ENCODE assay signal across 1 cellular context in the genomic region with DNA sequence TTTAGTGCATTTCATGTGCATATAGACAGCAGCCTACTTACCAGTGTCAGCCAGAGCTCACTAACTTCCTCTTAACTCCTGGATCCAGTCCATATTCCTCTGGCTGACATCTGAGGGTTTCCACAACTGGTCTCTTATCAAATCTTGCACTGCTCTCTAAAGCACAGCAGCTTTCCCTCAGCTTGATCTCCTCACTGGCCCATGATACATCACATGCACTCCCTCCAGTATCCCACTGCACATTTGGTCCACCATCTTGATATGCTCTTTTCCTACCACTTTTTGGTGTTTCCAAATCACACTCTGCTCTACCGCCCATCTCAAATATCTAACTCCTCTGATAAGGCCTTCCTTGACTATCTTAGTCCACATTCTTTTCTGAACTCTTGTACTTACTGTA.
A peak's percentile ranks its signal among the peaks of the same experiment; 100 is the strongest.
TF ChIP-seq lines count a peak whose summit lies in the region.

No MANE protein-coding gene starts in this region.

TF ChIP-seq in K562, 482 proteins besides CTCF, POLR2A, EP300 and RAD21 (continued from another document and continues in another):
- TF ChIP-seq, protein P1, sequence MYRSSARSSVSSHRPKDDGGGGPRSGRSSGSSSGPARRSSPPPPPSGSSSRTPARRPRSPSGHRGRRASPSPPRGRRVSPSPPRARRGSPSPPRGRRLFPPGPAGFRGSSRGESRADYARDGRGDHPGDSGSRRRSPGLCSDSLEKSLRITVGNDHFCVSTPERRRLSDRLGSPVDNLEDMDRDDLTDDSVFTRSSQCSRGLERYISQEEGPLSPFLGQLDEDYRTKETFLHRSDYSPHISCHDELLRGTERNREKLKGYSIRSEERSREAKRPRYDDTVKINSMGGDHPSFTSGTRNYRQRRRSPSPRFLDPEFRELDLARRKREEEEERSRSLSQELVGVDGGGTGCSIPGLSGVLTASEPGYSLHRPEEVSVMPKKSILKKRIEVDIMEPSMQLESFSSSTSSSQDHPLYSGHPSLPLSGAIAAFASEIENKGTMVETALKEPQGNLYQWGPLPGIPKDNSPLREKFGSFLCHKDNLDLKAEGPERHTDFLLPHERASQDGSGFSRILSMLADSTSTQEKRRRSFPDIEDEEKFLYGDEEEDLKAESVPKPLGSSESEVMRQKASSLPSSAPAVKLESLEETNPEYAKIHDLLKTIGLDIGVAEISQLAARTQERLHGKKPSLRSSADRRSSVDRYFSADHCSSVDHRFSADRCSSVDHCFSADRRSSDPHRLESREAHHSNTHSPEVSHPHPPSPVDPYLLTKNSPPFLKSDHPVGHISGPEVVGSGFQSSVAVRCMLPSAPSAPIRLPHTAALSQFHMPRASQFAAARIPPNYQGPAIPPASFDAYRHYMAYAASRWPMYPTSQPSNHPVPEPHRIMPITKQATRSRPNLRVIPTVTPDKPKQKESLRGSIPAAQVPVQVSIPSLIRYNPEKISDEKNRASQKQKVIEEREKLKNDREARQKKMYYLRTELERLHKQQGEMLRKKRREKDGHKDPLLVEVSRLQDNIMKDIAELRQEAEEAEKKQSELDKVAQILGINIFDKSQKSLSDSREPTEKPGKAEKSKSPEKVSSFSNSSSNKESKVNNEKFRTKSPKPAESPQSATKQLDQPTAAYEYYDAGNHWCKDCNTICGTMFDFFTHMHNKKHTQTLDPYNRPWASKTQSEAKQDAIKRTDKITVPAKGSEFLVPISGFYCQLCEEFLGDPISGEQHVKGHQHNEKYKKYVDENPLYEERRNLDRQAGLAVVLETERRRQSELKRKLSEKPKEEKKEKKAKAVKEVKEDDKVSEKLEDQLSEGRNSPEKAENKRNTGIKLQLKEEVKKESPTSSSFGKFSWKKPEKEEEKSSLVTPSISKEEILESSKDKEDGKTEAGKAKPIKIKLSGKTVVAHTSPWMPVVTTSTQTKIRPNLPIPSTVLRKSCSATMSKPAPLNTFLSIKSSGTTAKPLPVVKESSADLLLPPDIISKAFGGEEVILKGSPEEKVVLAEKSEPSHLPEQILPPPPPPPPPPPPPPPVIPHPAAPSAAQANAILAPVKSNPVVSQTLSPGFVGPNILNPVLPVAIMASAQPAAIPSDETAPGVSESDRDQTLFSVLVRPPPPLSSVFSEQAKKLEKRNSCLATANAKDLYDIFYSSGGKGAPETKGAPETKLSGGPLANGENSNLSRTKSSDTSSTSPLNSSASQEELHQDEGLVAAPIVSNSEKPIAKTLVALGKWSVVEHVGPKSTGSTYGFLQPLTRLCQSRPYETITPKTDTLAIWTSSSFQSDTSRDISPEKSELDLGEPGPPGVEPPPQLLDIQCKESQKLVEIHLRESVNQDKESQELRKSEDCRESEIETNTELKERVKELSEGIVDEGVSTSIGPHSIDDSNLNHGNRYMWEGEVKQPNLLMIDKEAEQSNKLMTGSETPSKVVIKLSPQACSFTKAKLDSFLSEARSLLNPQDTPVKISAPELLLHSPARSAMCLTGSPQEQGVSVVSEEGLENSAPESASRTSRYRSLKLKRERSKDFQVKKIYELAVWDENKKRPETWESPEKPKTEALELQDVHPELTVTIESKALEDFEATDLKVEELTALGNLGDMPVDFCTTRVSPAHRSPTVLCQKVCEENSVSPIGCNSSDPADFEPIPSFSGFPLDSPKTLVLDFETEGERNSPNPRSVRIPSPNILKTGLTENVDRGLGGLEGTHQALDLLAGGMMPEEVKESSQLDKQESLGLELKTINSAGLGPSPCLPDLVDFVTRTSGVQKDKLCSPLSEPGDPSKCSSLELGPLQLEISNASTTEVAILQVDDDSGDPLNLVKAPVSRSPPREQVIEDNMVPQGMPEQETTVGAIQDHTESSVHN (IDR thresholded peaks at IDR 0.05; ENCODE audit: borderline replicate concordance in 1 of 2, low read depth in 1 of 2), result no peak; a peak in 1 of 4 replicates
- TF ChIP-seq, protein P2, sequence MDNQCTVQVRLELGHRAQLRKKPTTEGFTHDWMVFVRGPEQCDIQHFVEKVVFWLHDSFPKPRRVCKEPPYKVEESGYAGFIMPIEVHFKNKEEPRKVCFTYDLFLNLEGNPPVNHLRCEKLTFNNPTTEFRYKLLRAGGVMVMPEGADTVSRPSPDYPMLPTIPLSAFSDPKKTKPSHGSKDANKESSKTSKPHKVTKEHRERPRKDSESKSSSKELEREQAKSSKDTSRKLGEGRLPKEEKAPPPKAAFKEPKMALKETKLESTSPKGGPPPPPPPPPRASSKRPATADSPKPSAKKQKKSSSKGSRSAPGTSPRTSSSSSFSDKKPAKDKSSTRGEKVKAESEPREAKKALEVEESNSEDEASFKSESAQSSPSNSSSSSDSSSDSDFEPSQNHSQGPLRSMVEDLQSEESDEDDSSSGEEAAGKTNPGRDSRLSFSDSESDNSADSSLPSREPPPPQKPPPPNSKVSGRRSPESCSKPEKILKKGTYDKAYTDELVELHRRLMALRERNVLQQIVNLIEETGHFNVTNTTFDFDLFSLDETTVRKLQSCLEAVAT (IDR thresholded peaks at IDR 0.05), result peak in 1 of 2 experiments; percentile 77; a peak in 2 of 4 replicates
- TF ChIP-seq ZNF76 (CRISPR knock-in tag; IDR thresholded peaks at IDR 0.05; ENCODE audit: borderline replicate concordance) (no peak), STAG1 (CRISPR knock-in tag; IDR thresholded peaks at IDR 0.05; ENCODE audit: borderline replicate concordance) (no peak), ZNF232 (CRISPR knock-in tag; IDR thresholded peaks at IDR 0.05) (no peak), SIN3A (IDR thresholded peaks at IDR 0.05; ENCODE audit: borderline replicate concordance in 2 of 2, control insufficient read depth in 1 of 2, low read depth in 2 of 2, low read length in 2 of 2) (no peak), NRF1 (conservative IDR thresholded peaks at IDR 0.05 in 1 of 2, IDR thresholded peaks at IDR 0.05 in 1 of 2) (peak; percentile 12 to 14; a peak in 1 of 4 replicates), BRD4 (IDR thresholded peaks at IDR 0.05) (no peak), SLC30A9 (CRISPR knock-in tag; IDR thresholded peaks at IDR 0.05) (no peak), PRMT5 (CRISPR knock-in tag; IDR thresholded peaks at IDR 0.05) (no peak), ZNF785 (CRISPR knock-in tag; IDR thresholded peaks at IDR 0.05) (no peak), MECOM (CRISPR knock-in tag; IDR thresholded peaks at IDR 0.05) (no peak), PTTG1 (tag; IDR thresholded peaks at IDR 0.05; ENCODE audit: low read depth) (no peak), MAFK (IDR thresholded peaks at IDR 0.05; ENCODE audit: low read length) (no peak), YY1 (IDR thresholded peaks at IDR 0.05; ENCODE audit: borderline replicate concordance in 1 of 3, control insufficient read depth in 1 of 3, extremely low read depth in 1 of 3, insufficient read depth in 3 of 3, insufficient read length in 1 of 3, insufficient replicate concordance in 2 of 3, low read depth in 1 of 3, low read length in 2 of 3) (peak in 1 of 3 experiments; percentile 68), FOXJ2 (tag; IDR thresholded peaks at IDR 0.05) (peak; percentile 67; the same call in 1 of the 2 replicates), CCAR2 (IDR thresholded peaks at IDR 0.05; ENCODE audit: low read depth, low read length) (no peak), CBFA2T2 (conservative IDR thresholded peaks at IDR 0.05) (peak; percentile 76), RFX1 (IDR thresholded peaks at IDR 0.05) (no peak), KDM2B (CRISPR knock-in tag; IDR thresholded peaks at IDR 0.05) (no peak), ZBED1 (IDR thresholded peaks at IDR 0.05) (no peak), CBFB (CRISPR knock-in tag; IDR thresholded peaks at IDR 0.05) (no peak), EHMT2 (IDR thresholded peaks at IDR 0.05) (peak; percentile 96), SREBF2 (CRISPR knock-in tag; IDR thresholded peaks at IDR 0.05) (no peak), L3MBTL2 (IDR thresholded peaks at IDR 0.05) (peak; percentile 64; the same call in 1 of the 2 replicates), MCM7 (IDR thresholded peaks at IDR 0.05) (no peak), EGR1 (conservative IDR thresholded peaks at IDR 0.05) (no peak), FOXA1 (IDR thresholded peaks at IDR 0.05; ENCODE audit: borderline replicate concordance) (no peak), FOXM1 (IDR thresholded peaks at IDR 0.05; ENCODE audit: low read depth) (no peak; the same call in 1 of the 2 replicates), FOXM1 (CRISPR knock-in tag; IDR thresholded peaks at IDR 0.05; ENCODE audit: low read depth) (no peak), ZNF707 (CRISPR knock-in tag; conservative IDR thresholded peaks at IDR 0.05) (no peak), ZNF239 (CRISPR knock-in tag; IDR thresholded peaks at IDR 0.05) (peak; percentile 79), ZBTB17 (CRISPR knock-in tag; IDR thresholded peaks at IDR 0.05) (peak; percentile 51; the same call in 1 of the 2 replicates)
- TF ChIP-seq, protein P3, sequence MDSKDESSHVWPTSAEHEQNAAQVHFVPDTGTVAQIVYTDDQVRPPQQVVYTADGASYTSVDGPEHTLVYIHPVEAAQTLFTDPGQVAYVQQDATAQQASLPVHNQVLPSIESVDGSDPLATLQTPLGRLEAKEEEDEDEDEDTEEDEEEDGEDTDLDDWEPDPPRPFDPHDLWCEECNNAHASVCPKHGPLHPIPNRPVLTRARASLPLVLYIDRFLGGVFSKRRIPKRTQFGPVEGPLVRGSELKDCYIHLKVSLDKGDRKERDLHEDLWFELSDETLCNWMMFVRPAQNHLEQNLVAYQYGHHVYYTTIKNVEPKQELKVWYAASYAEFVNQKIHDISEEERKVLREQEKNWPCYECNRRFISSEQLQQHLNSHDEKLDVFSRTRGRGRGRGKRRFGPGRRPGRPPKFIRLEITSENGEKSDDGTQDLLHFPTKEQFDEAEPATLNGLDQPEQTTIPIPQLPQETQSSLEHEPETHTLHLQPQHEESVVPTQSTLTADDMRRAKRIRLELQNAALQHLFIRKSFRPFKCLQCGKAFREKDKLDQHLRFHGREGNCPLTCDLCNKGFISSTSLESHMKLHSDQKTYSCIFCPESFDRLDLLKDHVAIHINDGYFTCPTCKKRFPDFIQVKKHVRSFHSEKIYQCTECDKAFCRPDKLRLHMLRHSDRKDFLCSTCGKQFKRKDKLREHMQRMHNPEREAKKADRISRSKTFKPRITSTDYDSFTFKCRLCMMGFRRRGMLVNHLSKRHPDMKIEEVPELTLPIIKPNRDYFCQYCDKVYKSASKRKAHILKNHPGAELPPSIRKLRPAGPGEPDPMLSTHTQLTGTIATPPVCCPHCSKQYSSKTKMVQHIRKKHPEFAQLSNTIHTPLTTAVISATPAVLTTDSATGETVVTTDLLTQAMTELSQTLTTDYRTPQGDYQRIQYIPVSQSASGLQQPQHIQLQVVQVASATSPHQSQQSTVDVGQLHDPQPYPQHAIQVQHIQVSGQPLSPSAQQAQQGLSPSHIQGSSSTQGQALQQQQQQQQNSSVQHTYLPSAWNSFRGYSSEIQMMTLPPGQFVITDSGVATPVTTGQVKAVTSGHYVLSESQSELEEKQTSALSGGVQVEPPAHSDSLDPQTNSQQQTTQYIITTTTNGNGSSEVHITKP (IDR thresholded peaks at IDR 0.05; ENCODE audit: partially characterized antibody), result no peak
- TF ChIP-seq, protein P4, sequence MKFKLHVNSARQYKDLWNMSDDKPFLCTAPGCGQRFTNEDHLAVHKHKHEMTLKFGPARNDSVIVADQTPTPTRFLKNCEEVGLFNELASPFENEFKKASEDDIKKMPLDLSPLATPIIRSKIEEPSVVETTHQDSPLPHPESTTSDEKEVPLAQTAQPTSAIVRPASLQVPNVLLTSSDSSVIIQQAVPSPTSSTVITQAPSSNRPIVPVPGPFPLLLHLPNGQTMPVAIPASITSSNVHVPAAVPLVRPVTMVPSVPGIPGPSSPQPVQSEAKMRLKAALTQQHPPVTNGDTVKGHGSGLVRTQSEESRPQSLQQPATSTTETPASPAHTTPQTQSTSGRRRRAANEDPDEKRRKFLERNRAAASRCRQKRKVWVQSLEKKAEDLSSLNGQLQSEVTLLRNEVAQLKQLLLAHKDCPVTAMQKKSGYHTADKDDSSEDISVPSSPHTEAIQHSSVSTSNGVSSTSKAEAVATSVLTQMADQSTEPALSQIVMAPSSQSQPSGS (CRISPR knock-in tag; IDR thresholded peaks at IDR 0.05), result no peak
- TF ChIP-seq, protein P5, sequence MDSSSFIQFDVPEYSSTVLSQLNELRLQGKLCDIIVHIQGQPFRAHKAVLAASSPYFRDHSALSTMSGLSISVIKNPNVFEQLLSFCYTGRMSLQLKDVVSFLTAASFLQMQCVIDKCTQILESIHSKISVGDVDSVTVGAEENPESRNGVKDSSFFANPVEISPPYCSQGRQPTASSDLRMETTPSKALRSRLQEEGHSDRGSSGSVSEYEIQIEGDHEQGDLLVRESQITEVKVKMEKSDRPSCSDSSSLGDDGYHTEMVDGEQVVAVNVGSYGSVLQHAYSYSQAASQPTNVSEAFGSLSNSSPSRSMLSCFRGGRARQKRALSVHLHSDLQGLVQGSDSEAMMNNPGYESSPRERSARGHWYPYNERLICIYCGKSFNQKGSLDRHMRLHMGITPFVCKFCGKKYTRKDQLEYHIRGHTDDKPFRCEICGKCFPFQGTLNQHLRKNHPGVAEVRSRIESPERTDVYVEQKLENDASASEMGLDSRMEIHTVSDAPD (CRISPR knock-in tag; IDR thresholded peaks at IDR 0.05), result no peak
- TF ChIP-seq, protein P6, sequence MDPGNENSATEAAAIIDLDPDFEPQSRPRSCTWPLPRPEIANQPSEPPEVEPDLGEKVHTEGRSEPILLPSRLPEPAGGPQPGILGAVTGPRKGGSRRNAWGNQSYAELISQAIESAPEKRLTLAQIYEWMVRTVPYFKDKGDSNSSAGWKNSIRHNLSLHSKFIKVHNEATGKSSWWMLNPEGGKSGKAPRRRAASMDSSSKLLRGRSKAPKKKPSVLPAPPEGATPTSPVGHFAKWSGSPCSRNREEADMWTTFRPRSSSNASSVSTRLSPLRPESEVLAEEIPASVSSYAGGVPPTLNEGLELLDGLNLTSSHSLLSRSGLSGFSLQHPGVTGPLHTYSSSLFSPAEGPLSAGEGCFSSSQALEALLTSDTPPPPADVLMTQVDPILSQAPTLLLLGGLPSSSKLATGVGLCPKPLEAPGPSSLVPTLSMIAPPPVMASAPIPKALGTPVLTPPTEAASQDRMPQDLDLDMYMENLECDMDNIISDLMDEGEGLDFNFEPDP (CRISPR knock-in tag; IDR thresholded peaks at IDR 0.05), result no peak
- TF ChIP-seq, protein P7, sequence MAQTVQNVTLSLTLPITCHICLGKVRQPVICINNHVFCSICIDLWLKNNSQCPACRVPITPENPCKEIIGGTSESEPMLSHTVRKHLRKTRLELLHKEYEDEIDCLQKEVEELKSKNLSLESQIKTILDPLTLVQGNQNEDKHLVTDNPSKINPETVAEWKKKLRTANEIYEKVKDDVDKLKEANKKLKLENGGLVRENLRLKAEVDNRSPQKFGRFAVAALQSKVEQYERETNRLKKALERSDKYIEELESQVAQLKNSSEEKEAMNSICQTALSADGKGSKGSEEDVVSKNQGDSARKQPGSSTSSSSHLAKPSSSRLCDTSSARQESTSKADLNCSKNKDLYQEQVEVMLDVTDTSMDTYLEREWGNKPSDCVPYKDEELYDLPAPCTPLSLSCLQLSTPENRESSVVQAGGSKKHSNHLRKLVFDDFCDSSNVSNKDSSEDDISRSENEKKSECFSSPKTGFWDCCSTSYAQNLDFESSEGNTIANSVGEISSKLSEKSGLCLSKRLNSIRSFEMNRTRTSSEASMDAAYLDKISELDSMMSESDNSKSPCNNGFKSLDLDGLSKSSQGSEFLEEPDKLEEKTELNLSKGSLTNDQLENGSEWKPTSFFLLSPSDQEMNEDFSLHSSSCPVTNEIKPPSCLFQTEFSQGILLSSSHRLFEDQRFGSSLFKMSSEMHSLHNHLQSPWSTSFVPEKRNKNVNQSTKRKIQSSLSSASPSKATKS (CRISPR knock-in tag; IDR thresholded peaks at IDR 0.05), result no peak
